16 cellular contexts compared by ENCODE assay signal in genomic region chr12:53069621-53070410, GRCh38. TPM values are rescaled to one million over a fixed set of nuclear protein-coding genes. Genes with fewer than 3 reads are reported as not detected.
A peak's percentile ranks its signal among the peaks of the same experiment; 100 is the strongest.
DNase-seq lines count a peak whose midpoint lies in the region; ATAC-seq and TF ChIP-seq lines count a peak whose summit lies in the region.
"Had no signal": no experiment of that assay in that cellular context is flagged by ENCODE, and none has a peak within 500 bp of the region (broad histone marks: within the 10 kb centered on the region; RNA-seq: fewer than 3 reads in every experiment).

No MANE protein-coding gene starts in this region.

- no peak overlapping the region for H3K4me2 ChIP-seq in osteoblast (ENCODE audit: insufficient read depth, low read length)

- peaks cover 3% of the 10 kb centered on the region for H3K36me3 ChIP-seq in cardiac muscle cell
- H3K36me3 ChIP-seq in osteoblast (ENCODE audit: insufficient read depth, low read length), result peaks cover 61% of the 10 kb centered on the region
- H3K36me3 ChIP-seq in vagina, result peaks cover 0 to 16% of the 10 kb centered on the region in 2 donors

- H3K27me3 ChIP-seq in cardiac muscle cell, result no peaks in the 10 kb centered on the region
- H3K27me3 ChIP-seq in osteoblast (ENCODE audit: insufficient read depth, low read length), result no peaks in the 10 kb centered on the region
- H3K27me3 ChIP-seq in vagina, result no peaks in the 10 kb centered on the region

- H3K4me1 Mint-ChIP-seq in stimulated activated naive CD8-positive, alpha-beta T cell treated with anti-CD3 and anti-CD28 coated beads, Interleukin-15, amount 100 ng/mL, for 72 hours, result peaks cover 62% of the 10 kb centered on the region

- H2AFZ ChIP-seq in osteoblast (ENCODE audit: low read length), result no peak overlapping the region

- no peaks in the 10 kb centered on the region for H3K27me3 Mint-ChIP-seq in stimulated activated naive CD8-positive, alpha-beta T cell treated with anti-CD3 and anti-CD28 coated beads, Interleukin-15, amount 100 ng/mL, for 72 hours
- H3K27me3 Mint-ChIP-seq: activated CD4-positive, alpha-beta T cell treated with anti-CD3 and anti-CD28 coated beads, Interleukin-2, amount 10 ng/mL, durations not matched to agents 24 days and 14 days; CD8-positive, alpha-beta memory T cell had no signal

- no peak for TF ChIP-seq CTCF in cardiac muscle cell (IDR thresholded peaks at IDR 0.05; ENCODE audit: low read depth, low read length)
- no peak for TF ChIP-seq CTCF in osteoblast (IDR thresholded peaks at IDR 0.05; ENCODE audit: extremely low read depth, low read depth, low read length)
- TF ChIP-seq CTCF in vagina (IDR thresholded peaks at IDR 0.05), result no peak

- TF ChIP-seq POLR2A in vagina (IDR thresholded peaks at IDR 0.05), result peak in 1 of 2 donors; percentile 13

- no peak for ATAC-seq in HG03045 (IDR thresholded peaks at IDR 0.05; ENCODE audit: unreplicated experiment)
- no peak for ATAC-seq in stimulated activated naive CD8-positive, alpha-beta T cell treated with anti-CD3 and anti-CD28 coated beads, Interleukin-15, amount 100 ng/mL, for 72 hours

- H3K4me3 Mint-ChIP-seq in stimulated activated naive CD8-positive, alpha-beta T cell treated with anti-CD3 and anti-CD28 coated beads, Interleukin-15, amount 100 ng/mL, for 72 hours, result no peak overlapping the region
- H3K4me3 Mint-ChIP-seq: activated CD4-positive, alpha-beta T cell treated with anti-CD3 and anti-CD28 coated beads, Interleukin-2, amount 10 ng/mL, durations not matched to agents 24 days and 14 days; CD8-positive, alpha-beta memory T cell had no signal

- peak; percentile 48 for DNase-seq in activated effector memory CD4-positive, alpha-beta T cell treated with anti-CD3 and anti-CD28 coated beads, Interleukin-2, amount 50 U/mL, for 16 hours
- no peak for DNase-seq in activated effector memory CD4-positive, alpha-beta T cell treated with Interleukin-2 at 50 U/mL for 16 hours
- no peak for DNase-seq in cardiac muscle cell (ENCODE audit: low read depth in 1 of 2, low spot score in 1 of 2)
- DNase-seq in osteoblast (ENCODE audit: insufficient read length, low spot score, missing footprints), result peak; percentile 80
- DNase-seq in vagina (ENCODE audit: extremely low spot score in 2 of 2), result peak in 1 of 2 donors; percentile 92
- no peak for DNase-seq in stimulated activated naive CD8-positive, alpha-beta T cell treated with anti-CD3 and anti-CD28 coated beads, Interleukin-15, amount 100 ng/mL, for 72 hours
- no peak for DNase-seq in NCI-H82 treated with DMSO at 0.1 percent for 48 hours (lab: John Stamatoyannopoulos, UW; ENCODE audit: unreplicated experiment)
- DNase-seq: 8988T; activated CD4-positive, alpha-beta T cell treated with anti-CD3 and anti-CD28 coated beads, Interleukin-2, amount 10 ng/mL, durations not matched to agents 24 days and 14 days; activated T-cell treated with anti-CD3 and anti-CD28 coated beads, Interleukin-2, amount 50 U/mL, for 48 hours; NCI-H187 treated with DMSO at 0.1 percent for 48 hours; NCI-H526 treated with DMSO at 0.1 percent for 48 hours had no signal

- H3K27ac ChIP-seq in cardiac muscle cell (peak overlapping the region; percentile 23), osteoblast (ENCODE audit: low read depth, low read length) (no peak overlapping the region), vagina (peak overlapping the region; percentile 89)

- H4K20me1 ChIP-seq in osteoblast (ENCODE audit: insufficient read depth, low read length), result peaks cover 3% of the 10 kb centered on the region

- peak overlapping the region in 1 of 2 donors; percentile 75 for H3K27ac Mint-ChIP-seq in stimulated activated naive CD8-positive, alpha-beta T cell treated with anti-CD3 and anti-CD28 coated beads, Interleukin-15, amount 100 ng/mL, for 72 hours
- H3K27ac Mint-ChIP-seq: activated CD4-positive, alpha-beta T cell treated with anti-CD3 and anti-CD28 coated beads, Interleukin-2, amount 10 ng/mL, durations not matched to agents 24 days and 14 days had no signal

- H3K79me2 ChIP-seq in osteoblast (ENCODE audit: insufficient read depth, low read length), result peaks cover 35% of the 10 kb centered on the region

- peaks cover 44% of the 10 kb centered on the region for H3K4me1 ChIP-seq in cardiac muscle cell (ENCODE audit: low read depth)
- H3K4me1 ChIP-seq in osteoblast (ENCODE audit: insufficient read depth, low read length), result peaks cover 57% of the 10 kb centered on the region
- H3K4me1 ChIP-seq in vagina, result peaks cover 89% of the 10 kb centered on the region

- H3K4me3 ChIP-seq in cardiac muscle cell, result no peak overlapping the region
- H3K4me3 ChIP-seq in osteoblast (ENCODE audit: insufficient read depth, low read length), result no peak overlapping the region
- no peak overlapping the region for H3K4me3 ChIP-seq in vagina

- intact Hi-C loops in vagina (cut with DNase I), result loop anchor here (5.0 to 10.0 kb wide), 2 partner anchors 125 to 668 kb away; no protein-coding TSS in a partner anchor

- no peaks in the 10 kb centered on the region for H3K9me3 ChIP-seq in cardiac muscle cell (ENCODE audit: low read depth)
- H3K9me3 ChIP-seq in osteoblast (ENCODE audit: low read depth, low read length), result no peaks in the 10 kb centered on the region
- no peaks in the 10 kb centered on the region for H3K9me3 ChIP-seq in vagina

- no peaks in the 10 kb centered on the region for H3K9me3 Mint-ChIP-seq in stimulated activated naive CD8-positive, alpha-beta T cell treated with anti-CD3 and anti-CD28 coated beads, Interleukin-15, amount 100 ng/mL, for 72 hours
- H3K9me3 Mint-ChIP-seq: activated CD4-positive, alpha-beta T cell treated with anti-CD3 and anti-CD28 coated beads, Interleukin-2, amount 10 ng/mL, durations not matched to agents 24 days and 14 days; CD8-positive, alpha-beta memory T cell had no signal

RNA-seq across cellular contexts. Expression of gene SPRYD3, which starts 9.4 kb away (rescaled TPM):
- total RNA-seq in cardiac muscle cell (14.8 and 15.8 TPM in 2 replicates), osteoblast (25.6 and 26.8 TPM in 2 replicates), vagina (27.0 TPM)
- polyA plus RNA-seq in cardiac muscle cell, result 17.6 and 19.4 TPM in 2 replicates

RNA-seq across cellular contexts. Expression of gene TNS2, which starts 20.0 kb away (rescaled TPM):
- total RNA-seq in cardiac muscle cell (3.9 and 4.5 TPM in 2 replicates), osteoblast (72.0 and 76.0 TPM in 2 replicates), vagina (235 TPM)
- 2.2 and 5.1 TPM in 2 replicates for polyA plus RNA-seq in cardiac muscle cell

RNA-seq across cellular contexts. Expression of gene IGFBP6, which starts 27.7 kb away (rescaled TPM):
- total RNA-seq in cardiac muscle cell (58.9 and 105 TPM in 2 replicates), osteoblast (431 and 577 TPM in 2 replicates), vagina (684 TPM)
- polyA plus RNA-seq in cardiac muscle cell, result 75.4 and 109 TPM in 2 replicates
- total RNA-seq: activated CD4-positive, alpha-beta T cell treated with anti-CD3 and anti-CD28 coated beads, Interleukin-2, amount 10 ng/mL, durations not matched to agents 24 days and 14 days had no signal

RNA-seq across cellular contexts. Expression of gene SOAT2, which starts 33.5 kb away (rescaled TPM):
- total RNA-seq in cardiac muscle cell (0.57 and 1.6 TPM in 2 replicates), osteoblast (not detected in 2 replicates), vagina (0.74 TPM)
- 1.3 and 1.9 TPM in 2 replicates for polyA plus RNA-seq in cardiac muscle cell
- total RNA-seq: activated CD4-positive, alpha-beta T cell treated with anti-CD3 and anti-CD28 coated beads, Interleukin-2, amount 10 ng/mL, durations not matched to agents 24 days and 14 days; pulmonary artery endothelial cell; RPMI7951 had no signal

Comparison
In these comparisons a context has a peak if more than half of its experiments do, and no peak if none do; other contexts are left out.
1. DNase-seq: peak in activated effector memory CD4-positive, alpha-beta T cell treated with anti-CD3 and anti-CD28 coated beads, Interleukin-2, amount 50 U/mL, for 16 hours (single experiment) and osteoblast (single experiment); none in activated effector memory CD4-positive, alpha-beta T cell treated with Interleukin-2 at 50 U/mL for 16 hours (single experiment), cardiac muscle cell (0 of 2), stimulated activated naive CD8-positive, alpha-beta T cell treated with anti-CD3 and anti-CD28 coated beads, Interleukin-15, amount 100 ng/mL, for 72 hours (0 of 2) and NCI-H82 treated with DMSO at 0.1 percent for 48 hours (single experiment).
2. RNA of gene TNS2, which starts 20.0 kb away (total RNA-seq): 235 TPM in vagina (single experiment) and 72.0 to 76.0 TPM in osteoblast; 3.9 to 4.5 TPM in cardiac muscle cell; every median in the first group is over 10 times any median in the second.